ENCODE assay signal across 16 cellular contexts in genomic region chr1:58887059-58887458, GRCh38.
A peak's percentile ranks its signal among the peaks of the same experiment; 100 is the strongest.
DNase-seq lines count a peak whose midpoint lies in the region; ATAC-seq and TF ChIP-seq lines count a peak whose summit lies in the region.
"Had no signal": no experiment of that assay in that cellular context is flagged by ENCODE, and none has a peak within 500 bp of the region (broad histone marks: within the 10 kb centered on the region; RNA-seq: fewer than 3 reads in every experiment).

No MANE protein-coding gene starts in this region.

- H3K27ac ChIP-seq in osteoblast (ENCODE audit: low read depth, low read length) (peak overlapping the region; percentile 19), vagina (peak overlapping the region; percentile 74)

- H3K4me1 ChIP-seq in osteoblast (ENCODE audit: insufficient read depth, low read length) (peaks cover 50% of the 10 kb centered on the region), vagina (peaks cover 58% of the 10 kb centered on the region)

- TF ChIP-seq POLR2A in vagina (IDR thresholded peaks at IDR 0.05) = no peak

- ATAC-seq in Right ventricle myocardium inferior (peak; percentile 20), Right ventricle myocardium superior (ENCODE audit: poor library complexity) (no peak), GM21737 (IDR thresholded peaks at IDR 0.05; ENCODE audit: unreplicated experiment) (no peak)
- ATAC-seq in activated T-cell treated with anti-CD3 and anti-CD28 coated beads, Interleukin-2, amount 50 U/mL, for 72 hours (replicated peaks in 1 of 2) = no peak
- ATAC-seq: A549 had no signal

- DNase-seq in Right ventricle myocardium inferior (ENCODE audit: missing footprints) (no peak), Right ventricle myocardium superior (no peak), fibroblast of villous mesenchyme (ENCODE audit: low read depth) (peak; percentile 32), osteoblast (ENCODE audit: insufficient read length, low spot score, missing footprints) (peak; percentile 74), vagina (ENCODE audit: extremely low spot score in 2 of 2) (no peak), GDM1 (lab: John Stamatoyannopoulos, UW) (no peak)
- no peak for DNase-seq in activated T-cell treated with anti-CD3 and anti-CD28 coated beads, Interleukin-2, amount 50 U/mL, for 72 hours
- DNase-seq: activated CD4-positive, alpha-beta T cell treated with anti-CD3 and anti-CD28 coated beads for 1 hour; COR-L47; MM.1S; NCI-H774; stimulated activated CD4-positive, alpha-beta T cell treated with anti-CD3 and anti-CD28 coated beads, Interleukin-1b, Interleukin-23, amount 100 ng/mL, for 48 hours had no signal

- H3K9me3 ChIP-seq in osteoblast (ENCODE audit: low read depth, low read length) = no peaks in the 10 kb centered on the region
- no peaks in the 10 kb centered on the region for H3K9me3 ChIP-seq in vagina
- H3K9me3 ChIP-seq: A549 had no signal

- TF ChIP-seq CTCF in fibroblast of villous mesenchyme (IDR thresholded peaks at IDR 0.05; ENCODE audit: insufficient read depth, low read depth, low read length) (no peak), osteoblast (IDR thresholded peaks at IDR 0.05; ENCODE audit: extremely low read depth, low read depth, low read length) (no peak), vagina (IDR thresholded peaks at IDR 0.05) (no peak)

- intact Hi-C loops in Right ventricle myocardium inferior (cut with DNase I) = no loop called here
- intact Hi-C loops in Right ventricle myocardium superior (cut with DNase I) = loop anchor here (10.0 kb wide), 1 partner anchor 102 kb away; the partner anchor contains the start of gene JUN
- intact Hi-C loops in vagina (cut with DNase I) = loop anchor here (10.0 kb wide), 1 partner anchor 72 kb away; no protein-coding TSS in a partner anchor

- H3K9me3 Mint-ChIP-seq in activated T-cell treated with anti-CD3 and anti-CD28 coated beads, Interleukin-2, amount 50 U/mL, for 72 hours = peaks cover 0 to 4% of the 10 kb centered on the region in 2 donors
- H3K9me3 Mint-ChIP-seq: activated naive CD4-positive, alpha-beta T cell treated with anti-CD3 and anti-CD28 coated beads, Interleukin-2, amount 50 U/mL, for 24 hours; memory B cell had no signal

- H3K36me3 ChIP-seq in osteoblast (ENCODE audit: insufficient read depth, low read length) (no peaks in the 10 kb centered on the region), vagina (no peaks in the 10 kb centered on the region)

- H3K4me3 Mint-ChIP-seq in activated T-cell treated with anti-CD3 and anti-CD28 coated beads, Interleukin-2, amount 50 U/mL, for 72 hours = no peak overlapping the region
- H3K4me3 Mint-ChIP-seq: activated naive CD4-positive, alpha-beta T cell treated with anti-CD3 and anti-CD28 coated beads, Interleukin-2, amount 50 U/mL, for 24 hours; memory B cell had no signal

- H3K4me3 ChIP-seq in fibroblast of villous mesenchyme (ENCODE audit: low read depth, low read length) (no peak overlapping the region), osteoblast (ENCODE audit: insufficient read depth, low read length) (no peak overlapping the region), vagina (no peak overlapping the region)
- H3K4me3 ChIP-seq: A549 had no signal

- no peaks in the 10 kb centered on the region for H4K20me1 ChIP-seq in osteoblast (ENCODE audit: insufficient read depth, low read length)

- H3K36me3 Mint-ChIP-seq in activated T-cell treated with anti-CD3 and anti-CD28 coated beads, Interleukin-2, amount 50 U/mL, for 72 hours (ENCODE audit: insufficient read depth in 2 of 2) = peaks cover 0 to 4% of the 10 kb centered on the region in 2 donors
- H3K36me3 Mint-ChIP-seq: activated naive CD4-positive, alpha-beta T cell treated with anti-CD3 and anti-CD28 coated beads, Interleukin-2, amount 50 U/mL, for 24 hours had no signal

- H3K4me1 Mint-ChIP-seq in activated T-cell treated with anti-CD3 and anti-CD28 coated beads, Interleukin-2, amount 50 U/mL, for 72 hours (ENCODE audit: low read depth) = peaks cover 54% of the 10 kb centered on the region

- no peaks in the 10 kb centered on the region for H3K27me3 Mint-ChIP-seq in activated T-cell treated with anti-CD3 and anti-CD28 coated beads, Interleukin-2, amount 50 U/mL, for 72 hours (ENCODE audit: low read depth)
- H3K27me3 Mint-ChIP-seq: activated naive CD4-positive, alpha-beta T cell treated with anti-CD3 and anti-CD28 coated beads, Interleukin-2, amount 50 U/mL, for 24 hours; memory B cell had no signal

- H3K27ac Mint-ChIP-seq in activated T-cell treated with anti-CD3 and anti-CD28 coated beads, Interleukin-2, amount 50 U/mL, for 72 hours = no peak overlapping the region
- H3K27ac Mint-ChIP-seq: activated naive CD4-positive, alpha-beta T cell treated with anti-CD3 and anti-CD28 coated beads, Interleukin-2, amount 50 U/mL, for 24 hours; memory B cell had no signal

- H3K4me2 ChIP-seq in osteoblast (ENCODE audit: insufficient read depth, low read length) = peak overlapping the region; percentile 14
- H3K4me2 ChIP-seq: A549 had no signal

- no peaks in the 10 kb centered on the region for H3K79me2 ChIP-seq in osteoblast (ENCODE audit: insufficient read depth, low read length)

- H3K27me3 ChIP-seq in osteoblast (ENCODE audit: insufficient read depth, low read length) (no peaks in the 10 kb centered on the region), vagina (no peaks in the 10 kb centered on the region)

- H2AFZ ChIP-seq in osteoblast (ENCODE audit: low read length) = no peak overlapping the region

Comparison
In these comparisons a context has a peak if more than half of its experiments do, and no peak if none do; other contexts are left out.
1. DNase-seq: peak in fibroblast of villous mesenchyme (single experiment) and osteoblast (single experiment); none in Right ventricle myocardium inferior (single experiment), Right ventricle myocardium superior (single experiment), vagina (0 of 2), GDM1 (single experiment) and activated T-cell treated with anti-CD3 and anti-CD28 coated beads, Interleukin-2, amount 50 U/mL, for 72 hours (0 of 2).